Comparison of ENCODE assay signal across 34 cellular contexts in genomic region chr6:133873538-133873937, GRCh38. TPM values are rescaled to one million over a fixed set of nuclear protein-coding genes. Genes with fewer than 3 reads are reported as not detected.
"Had no signal": no experiment of that assay in that cellular context is flagged by ENCODE, and none has a peak within 500 bp of the region (broad histone marks: within the 10 kb centered on the region; RNA-seq: fewer than 3 reads in every experiment).

No MANE protein-coding gene starts in this region.

- H3K9me3 Mint-ChIP-seq: natural killer cell; neural progenitor cell; stimulated activated memory B cell treated with anti-CD40 and anti-IgM and Interleukin-4, amounts not matched to agents 10 μg/mL and 1 μg/mL and 100 μg/mL, for 72 hours; stimulated activated naive CD8-positive, alpha-beta T cell treated with anti-CD3 and anti-CD28 coated beads, Interleukin-15, amount 100 ng/mL, for 72 hours; type B pancreatic cell had no signal

- H2AFZ ChIP-seq: neural progenitor cell, parathyroid adenoma had no signal

- H3K36me3 Mint-ChIP-seq: natural killer cell; neural progenitor cell; stimulated activated memory B cell treated with anti-CD40 and anti-IgM and Interleukin-4, amounts not matched to agents 10 μg/mL and 1 μg/mL and 100 μg/mL, for 72 hours; type B pancreatic cell had no signal

- H3K36me3 ChIP-seq: neural progenitor cell, ovary, spleen, suprapubic skin, tibial artery, transverse colon, upper lobe of right lung, uterus had no signal

- H3K4me2 ChIP-seq: neural progenitor cell, smooth muscle cell had no signal

- H3K4me3 ChIP-seq: neural progenitor cell, ovary, psoas muscle, skin epidermis, smooth muscle cell, spleen, suprapubic skin, testis, tibial artery, transverse colon, upper lobe of right lung, uterus had no signal

- H3K27ac Mint-ChIP-seq: natural killer cell; nephron; neural progenitor cell; progenitor cell of endocrine pancreas; stimulated activated memory B cell treated with anti-CD40 and anti-IgM and Interleukin-4, amounts not matched to agents 10 μg/mL and 1 μg/mL and 100 μg/mL, for 72 hours; stimulated activated naive CD8-positive, alpha-beta T cell treated with anti-CD3 and anti-CD28 coated beads, Interleukin-15, amount 100 ng/mL, for 72 hours; type B pancreatic cell had no signal

- H3K4me1 ChIP-seq: neural progenitor cell, parathyroid adenoma, psoas muscle, spleen, suprapubic skin, testis, tibial artery, transverse colon, upper lobe of right lung, uterus had no signal

- H3K9me3 ChIP-seq: ovary, psoas muscle, spleen, suprapubic skin, testis, tibial artery, transverse colon, upper lobe of right lung, uterus had no signal

- H3K4me1 Mint-ChIP-seq: natural killer cell; nephron; neural progenitor cell; stimulated activated memory B cell treated with anti-CD40 and anti-IgM and Interleukin-4, amounts not matched to agents 10 μg/mL and 1 μg/mL and 100 μg/mL, for 72 hours; stimulated activated naive CD8-positive, alpha-beta T cell treated with anti-CD3 and anti-CD28 coated beads, Interleukin-15, amount 100 ng/mL, for 72 hours had no signal

- ATAC-seq: natural killer cell; psoas muscle; right cardiac atrium; sciatic nerve; stimulated activated memory B cell treated with anti-CD40 and anti-IgM and Interleukin-4, amounts not matched to agents 10 μg/mL and 1 μg/mL and 100 μg/mL, for 72 hours; stimulated activated naive CD8-positive, alpha-beta T cell treated with anti-CD3 and anti-CD28 coated beads, Interleukin-15, amount 100 ng/mL, for 72 hours; stimulated activated naive CD8-positive, alpha-beta T cell treated with anti-CD3 and anti-CD28 coated beads, Interleukin-15, Interleukin-2, amounts not matched to agents 100 U/mL and 50 U/mL, for 24 hours; upper lobe of right lung had no signal

- DNase-seq: natural killer cell; occipital lobe; ovary; posterior cingulate gyrus; psoas muscle; right cardiac atrium; spleen; stimulated activated CD4-positive, alpha-beta T cell treated with anti-CD3 and anti-CD28 coated beads, Interleukin-12 subunit alpha, Interleukin-12 subunit beta, amount 100 ng/mL, for 4 hours; stimulated activated CD4-positive, alpha-beta T cell treated with anti-CD3 and anti-CD28 coated beads, Interleukin-1b, Interleukin-23, amount 100 ng/mL, for 48 hours; stimulated activated CD4-positive, alpha-beta T cell treated with anti-CD3 and anti-CD28 coated beads, Interleukin-4, amount 100 ng/mL, for 1 hour; stimulated activated CD4-positive, alpha-beta T cell treated with anti-CD3 and anti-CD28 coated beads, Interleukin-4, amount 100 ng/mL, for 4 hours; stimulated activated CD8-positive, alpha-beta memory T cell treated with anti-CD3 and anti-CD28 coated beads, Interleukin-4, amount 100 ng/mL, for 48 hours; stimulated activated naive CD4-positive, alpha-beta T cell; stimulated activated naive CD8-positive, alpha-beta T cell treated with anti-CD3 and anti-CD28 coated beads, Interleukin-15, amount 100 ng/mL, for 72 hours; stimulated activated naive CD8-positive, alpha-beta T cell treated with anti-CD3 and anti-CD28 coated beads, Interleukin-15, Interleukin-2, amounts not matched to agents 100 U/mL and 50 U/mL, for 24 hours; substantia nigra; testis; tibial artery; transverse colon; upper lobe of right lung; uterus had no signal

- H3K9ac ChIP-seq: neural progenitor cell, parathyroid adenoma had no signal

- H3K4me3 Mint-ChIP-seq: natural killer cell; nephron; neural progenitor cell; stimulated activated memory B cell treated with anti-CD40 and anti-IgM and Interleukin-4, amounts not matched to agents 10 μg/mL and 1 μg/mL and 100 μg/mL, for 72 hours; stimulated activated naive CD8-positive, alpha-beta T cell treated with anti-CD3 and anti-CD28 coated beads, Interleukin-15, amount 100 ng/mL, for 72 hours; type B pancreatic cell had no signal

- H3K79me2 ChIP-seq: parathyroid adenoma had no signal

- H3K27ac ChIP-seq: neural progenitor cell, ovary, parathyroid adenoma, psoas muscle, skin epidermis, spleen, suprapubic skin, testis, tibial artery, transverse colon, upper lobe of right lung, uterus had no signal

- H3K27me3 ChIP-seq: neural progenitor cell, ovary, testis, transverse colon, upper lobe of right lung, uterus had no signal

RNA-seq across cellular contexts. Expression of gene TCF21, which starts 15.4 kb away (rescaled TPM):
- total RNA-seq: natural killer cell, occipital lobe, osteoblast, progenitor cell of endocrine pancreas, renal cortical epithelial cell, suprapubic skin had no signal
- polyA plus RNA-seq: neural cell had no signal
